1 cellular context compared by ENCODE assay signal in the genomic region with DNA sequence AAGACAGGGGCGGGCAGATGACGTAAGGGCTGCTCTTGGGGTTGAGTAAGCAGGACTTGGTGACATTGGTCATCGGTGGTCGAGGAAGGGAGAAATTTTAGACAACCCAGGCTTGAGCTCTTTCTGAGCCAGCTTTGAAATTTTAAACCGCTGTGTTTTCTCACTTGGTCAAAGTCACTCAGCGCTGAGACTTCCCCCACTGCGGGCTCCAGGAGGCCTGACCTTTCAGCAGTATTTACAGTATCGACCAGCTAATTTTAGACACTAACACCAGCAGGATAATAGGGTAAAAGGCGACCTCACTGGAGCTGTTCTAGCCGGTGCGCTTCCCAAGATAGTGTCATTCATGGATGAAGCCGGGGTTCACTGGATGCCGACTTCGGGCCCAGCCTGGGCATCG.
TF ChIP-seq lines count a peak whose summit lies in the region.

No MANE protein-coding gene starts in this region.

TF ChIP-seq in HepG2, 621 proteins besides CTCF, POLR2A, EP300 and RAD21 (continued from another document and continues in another):
- TF ChIP-seq THAP9 (CRISPR knock-in tag; IDR thresholded peaks at IDR 0.05; ENCODE audit: borderline replicate concordance): no peak
- TF ChIP-seq TCF7L2 (IDR thresholded peaks at IDR 0.05; ENCODE audit: low read depth, low read length): no peak
- TF ChIP-seq POLR2AphosphoS5 (IDR thresholded peaks at IDR 0.05; ENCODE audit: low read depth, low read length): no peak
- TF ChIP-seq MBD4 (IDR thresholded peaks at IDR 0.05; ENCODE audit: borderline replicate concordance, low read length): no peak
- TF ChIP-seq ZNF570 (CRISPR knock-in tag; IDR thresholded peaks at IDR 0.05; ENCODE audit: borderline replicate concordance): no peak
- 0 out of 2 replicates have a peak, but pooled peaks have one; percentile 16 for TF ChIP-seq SALL1 (CRISPR knock-in tag; IDR thresholded peaks at IDR 0.05)
- no peak for TF ChIP-seq PLSCR1 (CRISPR knock-in tag; IDR thresholded peaks at IDR 0.05; ENCODE audit: borderline replicate concordance)
- TF ChIP-seq, protein P1, sequence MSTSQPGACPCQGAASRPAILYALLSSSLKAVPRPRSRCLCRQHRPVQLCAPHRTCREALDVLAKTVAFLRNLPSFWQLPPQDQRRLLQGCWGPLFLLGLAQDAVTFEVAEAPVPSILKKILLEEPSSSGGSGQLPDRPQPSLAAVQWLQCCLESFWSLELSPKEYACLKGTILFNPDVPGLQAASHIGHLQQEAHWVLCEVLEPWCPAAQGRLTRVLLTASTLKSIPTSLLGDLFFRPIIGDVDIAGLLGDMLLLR (CRISPR knock-in tag; IDR thresholded peaks at IDR 0.05): no peak
- no peak for TF ChIP-seq HHEX (CRISPR knock-in tag; IDR thresholded peaks at IDR 0.05)
- no peak for TF ChIP-seq NR2F2 (IDR thresholded peaks at IDR 0.05; ENCODE audit: borderline replicate concordance, low read depth)
- TF ChIP-seq ZKSCAN5 (CRISPR knock-in tag; IDR thresholded peaks at IDR 0.05): no peak
- peak; percentile 75; the same call in 1 of the 2 replicates for TF ChIP-seq RXRB (CRISPR knock-in tag; IDR thresholded peaks at IDR 0.05; ENCODE audit: borderline replicate concordance)
- no peak for TF ChIP-seq ZNF552 (CRISPR knock-in tag; IDR thresholded peaks at IDR 0.05; ENCODE audit: borderline replicate concordance)
- TF ChIP-seq ZNF761 (CRISPR knock-in tag; conservative IDR thresholded peaks at IDR 0.05): no peak
- TF ChIP-seq ZNF10 (CRISPR knock-in tag; IDR thresholded peaks at IDR 0.05; ENCODE audit: borderline replicate concordance, low read depth): no peak
- no peak for TF ChIP-seq XRCC5 (optimal IDR thresholded peaks at IDR 0.05; ENCODE audit: low read length)
- peak; percentile 61 for TF ChIP-seq NR2F6 (IDR thresholded peaks at IDR 0.05)
- TF ChIP-seq NR2F6 (CRISPR knock-in tag; IDR thresholded peaks at IDR 0.05): no peak
- TF ChIP-seq ZBTB37 (CRISPR knock-in tag; IDR thresholded peaks at IDR 0.05): no peak
- no peak for TF ChIP-seq MIER2 (CRISPR knock-in tag; IDR thresholded peaks at IDR 0.05)
- TF ChIP-seq, protein P2, sequence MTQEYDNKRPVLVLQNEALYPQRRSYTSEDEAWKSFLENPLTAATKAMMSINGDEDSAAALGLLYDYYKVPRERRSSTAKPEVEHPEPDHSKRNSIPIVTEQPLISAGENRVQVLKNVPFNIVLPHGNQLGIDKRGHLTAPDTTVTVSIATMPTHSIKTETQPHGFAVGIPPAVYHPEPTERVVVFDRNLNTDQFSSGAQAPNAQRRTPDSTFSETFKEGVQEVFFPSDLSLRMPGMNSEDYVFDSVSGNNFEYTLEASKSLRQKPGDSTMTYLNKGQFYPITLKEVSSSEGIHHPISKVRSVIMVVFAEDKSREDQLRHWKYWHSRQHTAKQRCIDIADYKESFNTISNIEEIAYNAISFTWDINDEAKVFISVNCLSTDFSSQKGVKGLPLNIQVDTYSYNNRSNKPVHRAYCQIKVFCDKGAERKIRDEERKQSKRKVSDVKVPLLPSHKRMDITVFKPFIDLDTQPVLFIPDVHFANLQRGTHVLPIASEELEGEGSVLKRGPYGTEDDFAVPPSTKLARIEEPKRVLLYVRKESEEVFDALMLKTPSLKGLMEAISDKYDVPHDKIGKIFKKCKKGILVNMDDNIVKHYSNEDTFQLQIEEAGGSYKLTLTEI (CRISPR knock-in tag; conservative IDR thresholded peaks at IDR 0.05): no peak
- no peak for TF ChIP-seq ZNF256 (CRISPR knock-in tag; conservative IDR thresholded peaks at IDR 0.05)
- TF ChIP-seq, protein P3, sequence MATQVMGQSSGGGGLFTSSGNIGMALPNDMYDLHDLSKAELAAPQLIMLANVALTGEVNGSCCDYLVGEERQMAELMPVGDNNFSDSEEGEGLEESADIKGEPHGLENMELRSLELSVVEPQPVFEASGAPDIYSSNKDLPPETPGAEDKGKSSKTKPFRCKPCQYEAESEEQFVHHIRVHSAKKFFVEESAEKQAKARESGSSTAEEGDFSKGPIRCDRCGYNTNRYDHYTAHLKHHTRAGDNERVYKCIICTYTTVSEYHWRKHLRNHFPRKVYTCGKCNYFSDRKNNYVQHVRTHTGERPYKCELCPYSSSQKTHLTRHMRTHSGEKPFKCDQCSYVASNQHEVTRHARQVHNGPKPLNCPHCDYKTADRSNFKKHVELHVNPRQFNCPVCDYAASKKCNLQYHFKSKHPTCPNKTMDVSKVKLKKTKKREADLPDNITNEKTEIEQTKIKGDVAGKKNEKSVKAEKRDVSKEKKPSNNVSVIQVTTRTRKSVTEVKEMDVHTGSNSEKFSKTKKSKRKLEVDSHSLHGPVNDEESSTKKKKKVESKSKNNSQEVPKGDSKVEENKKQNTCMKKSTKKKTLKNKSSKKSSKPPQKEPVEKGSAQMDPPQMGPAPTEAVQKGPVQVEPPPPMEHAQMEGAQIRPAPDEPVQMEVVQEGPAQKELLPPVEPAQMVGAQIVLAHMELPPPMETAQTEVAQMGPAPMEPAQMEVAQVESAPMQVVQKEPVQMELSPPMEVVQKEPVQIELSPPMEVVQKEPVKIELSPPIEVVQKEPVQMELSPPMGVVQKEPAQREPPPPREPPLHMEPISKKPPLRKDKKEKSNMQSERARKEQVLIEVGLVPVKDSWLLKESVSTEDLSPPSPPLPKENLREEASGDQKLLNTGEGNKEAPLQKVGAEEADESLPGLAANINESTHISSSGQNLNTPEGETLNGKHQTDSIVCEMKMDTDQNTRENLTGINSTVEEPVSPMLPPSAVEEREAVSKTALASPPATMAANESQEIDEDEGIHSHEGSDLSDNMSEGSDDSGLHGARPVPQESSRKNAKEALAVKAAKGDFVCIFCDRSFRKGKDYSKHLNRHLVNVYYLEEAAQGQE (IDR thresholded peaks at IDR 0.05; ENCODE audit: borderline replicate concordance in 1 of 2, low read depth in 1 of 2, low read length in 2 of 2): no peak
- TF ChIP-seq HNRNPUL1 (IDR thresholded peaks at IDR 0.05; ENCODE audit: low read depth, low read length): no peak
- TF ChIP-seq ZGPAT (CRISPR knock-in tag; IDR thresholded peaks at IDR 0.05): 0 out of 2 replicates have a peak, but pooled peaks have one; percentile 17
- no peak for TF ChIP-seq ZNF775 (CRISPR knock-in tag; IDR thresholded peaks at IDR 0.05; ENCODE audit: borderline replicate concordance)
- no peak for TF ChIP-seq ZMYM2 (CRISPR knock-in tag; IDR thresholded peaks at IDR 0.05)
- TF ChIP-seq ATRX (CRISPR knock-in tag; IDR thresholded peaks at IDR 0.05; ENCODE audit: borderline replicate concordance): no peak
- TF ChIP-seq MED8 (CRISPR knock-in tag; IDR thresholded peaks at IDR 0.05; ENCODE audit: insufficient replicate concordance): no peak
- TF ChIP-seq RFXAP (CRISPR knock-in tag; IDR thresholded peaks at IDR 0.05; ENCODE audit: borderline replicate concordance): no peak
- no peak for TF ChIP-seq NFIB (CRISPR knock-in tag; IDR thresholded peaks at IDR 0.05; ENCODE audit: borderline replicate concordance)
- no peak for TF ChIP-seq JUND (CRISPR knock-in tag; IDR thresholded peaks at IDR 0.05)
- TF ChIP-seq STAT6 (CRISPR knock-in tag; IDR thresholded peaks at IDR 0.05; ENCODE audit: borderline replicate concordance): no peak
- TF ChIP-seq ZNF282 (IDR thresholded peaks at IDR 0.05; ENCODE audit: partially characterized antibody): no peak
- TF ChIP-seq KDM2A (CRISPR knock-in tag; IDR thresholded peaks at IDR 0.05; ENCODE audit: borderline replicate concordance, low read depth): no peak
- no peak for TF ChIP-seq TFDP1 (CRISPR knock-in tag; IDR thresholded peaks at IDR 0.05; ENCODE audit: borderline replicate concordance)
- TF ChIP-seq, protein P4, sequence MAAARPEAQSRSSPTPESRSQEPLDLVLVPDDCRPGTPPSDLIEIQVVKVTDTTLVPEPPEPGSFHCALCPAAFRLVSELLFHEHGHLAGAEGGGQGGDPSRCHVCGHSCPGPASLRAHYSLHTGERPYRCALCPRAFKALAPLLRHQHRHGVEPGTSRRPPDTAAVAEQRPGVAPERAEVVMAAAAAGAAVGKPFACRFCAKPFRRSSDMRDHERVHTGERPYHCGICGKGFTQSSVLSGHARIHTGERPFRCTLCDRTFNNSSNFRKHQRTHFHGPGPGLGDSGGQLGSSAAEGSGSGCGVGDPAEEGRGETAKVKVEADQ (CRISPR knock-in tag; IDR thresholded peaks at IDR 0.05; ENCODE audit: borderline replicate concordance): no peak
- no peak for TF ChIP-seq ZNF740 (CRISPR knock-in tag; IDR thresholded peaks at IDR 0.05)
- TF ChIP-seq ZNF788 (CRISPR knock-in tag; IDR thresholded peaks at IDR 0.05; ENCODE audit: borderline replicate concordance): no peak
